In the genomic region with DNA sequence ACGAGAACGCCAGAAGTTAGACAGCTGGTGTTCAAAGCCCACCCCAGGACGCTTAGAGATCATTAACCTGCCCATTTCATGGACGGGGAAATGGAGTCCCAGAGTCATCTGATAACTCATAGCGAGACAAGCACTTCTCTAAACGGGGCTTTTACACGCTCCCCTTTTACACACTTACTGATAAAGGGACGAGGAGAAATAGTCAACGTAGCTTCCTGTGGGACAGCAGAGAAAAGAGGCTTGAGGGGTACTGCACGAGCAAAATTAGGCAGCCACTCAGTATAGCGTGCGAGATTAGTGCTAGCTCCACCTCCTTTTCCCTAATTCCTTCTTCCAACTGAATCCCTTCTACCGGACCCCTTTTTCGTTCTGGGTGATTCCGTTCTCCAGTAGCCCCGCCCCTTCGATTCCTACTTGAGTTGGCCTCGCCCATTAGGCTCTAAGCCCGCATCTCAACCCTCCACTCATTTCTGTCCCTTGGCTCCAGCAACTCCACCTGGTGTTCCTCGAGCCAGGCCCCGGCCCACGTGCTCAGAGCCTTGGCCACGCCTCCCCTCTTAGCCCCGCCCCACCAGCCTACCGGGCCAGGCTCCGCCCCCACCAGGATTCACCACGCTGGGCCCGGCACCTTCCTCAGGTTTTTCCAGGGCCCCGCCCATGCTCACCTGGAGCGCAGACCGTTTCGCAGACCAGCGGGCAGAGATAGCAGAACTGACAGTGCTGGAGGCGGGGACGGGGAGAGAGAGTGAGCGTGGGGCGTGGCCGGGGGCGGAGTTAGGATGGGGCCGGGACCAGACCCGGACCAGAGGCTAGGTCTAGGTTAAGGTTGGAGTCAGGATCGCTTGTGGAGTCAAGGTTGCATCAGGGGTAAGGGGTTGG, we compare ENCODE assay signal across 1 cellular context.
TF ChIP-seq lines count a peak whose summit lies in the region.

No MANE protein-coding gene starts in this region.

TF ChIP-seq in HCT116, 20 proteins besides CTCF, POLR2A, EP300 and RAD21 (continued from another document):
- TF ChIP-seq, protein P1, sequence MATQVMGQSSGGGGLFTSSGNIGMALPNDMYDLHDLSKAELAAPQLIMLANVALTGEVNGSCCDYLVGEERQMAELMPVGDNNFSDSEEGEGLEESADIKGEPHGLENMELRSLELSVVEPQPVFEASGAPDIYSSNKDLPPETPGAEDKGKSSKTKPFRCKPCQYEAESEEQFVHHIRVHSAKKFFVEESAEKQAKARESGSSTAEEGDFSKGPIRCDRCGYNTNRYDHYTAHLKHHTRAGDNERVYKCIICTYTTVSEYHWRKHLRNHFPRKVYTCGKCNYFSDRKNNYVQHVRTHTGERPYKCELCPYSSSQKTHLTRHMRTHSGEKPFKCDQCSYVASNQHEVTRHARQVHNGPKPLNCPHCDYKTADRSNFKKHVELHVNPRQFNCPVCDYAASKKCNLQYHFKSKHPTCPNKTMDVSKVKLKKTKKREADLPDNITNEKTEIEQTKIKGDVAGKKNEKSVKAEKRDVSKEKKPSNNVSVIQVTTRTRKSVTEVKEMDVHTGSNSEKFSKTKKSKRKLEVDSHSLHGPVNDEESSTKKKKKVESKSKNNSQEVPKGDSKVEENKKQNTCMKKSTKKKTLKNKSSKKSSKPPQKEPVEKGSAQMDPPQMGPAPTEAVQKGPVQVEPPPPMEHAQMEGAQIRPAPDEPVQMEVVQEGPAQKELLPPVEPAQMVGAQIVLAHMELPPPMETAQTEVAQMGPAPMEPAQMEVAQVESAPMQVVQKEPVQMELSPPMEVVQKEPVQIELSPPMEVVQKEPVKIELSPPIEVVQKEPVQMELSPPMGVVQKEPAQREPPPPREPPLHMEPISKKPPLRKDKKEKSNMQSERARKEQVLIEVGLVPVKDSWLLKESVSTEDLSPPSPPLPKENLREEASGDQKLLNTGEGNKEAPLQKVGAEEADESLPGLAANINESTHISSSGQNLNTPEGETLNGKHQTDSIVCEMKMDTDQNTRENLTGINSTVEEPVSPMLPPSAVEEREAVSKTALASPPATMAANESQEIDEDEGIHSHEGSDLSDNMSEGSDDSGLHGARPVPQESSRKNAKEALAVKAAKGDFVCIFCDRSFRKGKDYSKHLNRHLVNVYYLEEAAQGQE (IDR thresholded peaks at IDR 0.05; ENCODE audit: low read depth): no peak
- TF ChIP-seq EZH2 (IDR thresholded peaks at IDR 0.05) (no peak), TCF7L2 (IDR thresholded peaks at IDR 0.05; ENCODE audit: borderline replicate concordance, extremely low read depth, insufficient read depth, insufficient read length) (no peak), CEBPB (IDR thresholded peaks at IDR 0.05; ENCODE audit: low read depth) (no peak), ZNF274 (IDR thresholded peaks at IDR 0.05; ENCODE audit: low read depth, low read length) (no peak), ELF1 (IDR thresholded peaks at IDR 0.05; ENCODE audit: borderline replicate concordance, low read depth) (no peak), POLR2AphosphoS5 (IDR thresholded peaks at IDR 0.05; ENCODE audit: low read depth, low read length) (peak; percentile 57), ZFX (IDR thresholded peaks at IDR 0.05) (no peak), SIN3A (IDR thresholded peaks at IDR 0.05; ENCODE audit: low read depth) (no peak; the same call in none of the 2 replicates), SP1 (IDR thresholded peaks at IDR 0.05; ENCODE audit: low read depth) (peak; percentile 82), CBX3 (IDR thresholded peaks at IDR 0.05; ENCODE audit: low read depth) (peak; percentile 51; the same call in 1 of the 2 replicates), FOSL1 (IDR thresholded peaks at IDR 0.05; ENCODE audit: low read depth) (no peak), EGR1 (IDR thresholded peaks at IDR 0.05; ENCODE audit: low read depth) (peak; percentile 70; the same call in 1 of the 2 replicates)
